In the genomic region with DNA sequence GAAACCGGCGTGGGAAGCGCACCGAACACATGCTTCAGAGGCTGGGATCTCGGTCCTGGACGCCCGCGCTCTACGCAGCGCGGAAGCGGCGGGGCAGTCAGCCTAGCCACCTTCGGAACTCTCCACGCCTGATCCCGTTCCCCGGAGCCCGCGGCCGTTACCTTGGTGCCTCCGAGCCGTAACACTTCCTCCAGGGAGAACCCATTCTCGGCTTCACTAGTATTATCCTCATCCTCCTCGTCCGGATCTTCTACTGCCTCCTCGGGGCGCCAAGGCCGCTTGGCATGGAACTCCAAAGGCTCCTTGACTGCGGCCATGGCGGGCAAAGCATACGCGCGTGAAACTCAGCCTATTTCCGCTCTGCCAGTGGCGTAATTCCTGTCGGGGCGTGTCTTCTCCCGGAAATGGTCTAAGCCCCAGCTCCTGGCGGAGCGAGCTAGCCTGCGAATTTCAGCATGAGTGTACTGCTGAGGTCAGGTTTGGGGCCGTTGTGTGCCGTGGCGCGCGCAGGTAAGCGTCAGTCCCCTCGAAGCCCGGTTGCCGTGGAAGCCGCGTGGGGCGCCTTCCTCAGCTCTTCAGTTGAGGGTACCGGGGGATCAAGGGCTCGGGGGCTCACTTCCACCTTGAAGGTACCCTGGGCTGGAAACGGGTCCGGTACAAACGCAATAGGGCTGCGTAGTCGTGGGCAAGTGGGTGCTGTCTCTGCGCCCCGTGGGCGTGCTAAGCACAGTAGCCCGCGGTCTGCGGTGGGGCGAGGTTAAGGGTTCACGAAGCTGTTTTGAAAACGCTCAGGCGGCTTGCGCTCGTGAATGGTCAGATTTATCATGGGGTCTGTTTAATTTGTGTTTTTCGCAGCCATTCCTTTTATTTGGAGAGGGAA, we compare ENCODE assay signal across 8 cellular contexts. TPM values are rescaled to one million over a fixed set of nuclear protein-coding genes. Genes with fewer than 3 reads are reported as not detected.
DNase-seq lines count a peak whose midpoint lies in the region; ATAC-seq and TF ChIP-seq lines count a peak whose summit lies in the region.

Gene CEBPZ (minus strand): TSS at position 346 of the 880 bp plus-strand sequence. CDS start 29 bp downstream, at position 317.
A gene with protein sequence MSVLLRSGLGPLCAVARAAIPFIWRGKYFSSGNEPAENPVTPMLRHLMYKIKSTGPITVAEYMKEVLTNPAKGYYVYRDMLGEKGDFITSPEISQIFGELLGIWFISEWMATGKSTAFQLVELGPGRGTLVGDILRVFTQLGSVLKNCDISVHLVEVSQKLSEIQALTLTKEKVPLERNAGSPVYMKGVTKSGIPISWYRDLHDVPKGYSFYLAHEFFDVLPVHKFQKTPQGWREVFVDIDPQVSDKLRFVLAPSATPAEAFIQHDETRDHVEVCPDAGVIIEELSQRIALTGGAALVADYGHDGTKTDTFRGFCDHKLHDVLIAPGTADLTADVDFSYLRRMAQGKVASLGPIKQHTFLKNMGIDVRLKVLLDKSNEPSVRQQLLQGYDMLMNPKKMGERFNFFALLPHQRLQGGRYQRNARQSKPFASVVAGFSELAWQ (plus strand): TSS at position 408 of the 880 bp plus-strand sequence. CDS start 48 bp downstream, at position 456.

- no peak for TF ChIP-seq CTCF in ascending aorta (IDR thresholded peaks at IDR 0.05)
- TF ChIP-seq CTCF in hepatocyte (IDR thresholded peaks at IDR 0.05; ENCODE audit: poor library complexity): no peak

- DNase-seq in NCI-H146 treated with DMSO at 0.1 percent for 48 hours (lab: John Stamatoyannopoulos, UW; ENCODE audit: unreplicated experiment) (peak; percentile 79), T-helper 2 cell (peak; percentile 56 to 93 (median 84)), ascending aorta (ENCODE audit: low spot score in 2 of 2) (peak; percentile 73 to 96), hepatocyte (ENCODE audit: low spot score) (peak; percentile 95), renal cortical epithelial cell (ENCODE audit: low read depth) (peak; percentile 93), cortex of kidney (lab: John Stamatoyannopoulos, UW) (no peak)

- H3K9me2 ChIP-seq in hepatocyte (replicated peaks; ENCODE audit: insufficient read depth): no peaks in the 10 kb centered on the region

- peaks cover 86% of the 10 kb centered on the region for H3K79me2 ChIP-seq in hepatocyte

- ATAC-seq in GM18498 (IDR thresholded peaks at IDR 0.05; ENCODE audit: unreplicated experiment): peak; percentile 97
- peak; percentile 94 for ATAC-seq in HG02884 (IDR thresholded peaks at IDR 0.05; ENCODE audit: unreplicated experiment)

- H3K27ac ChIP-seq in ascending aorta: peak within 1 kb of the TSS; percentile 81 to 94
- H3K27ac ChIP-seq in hepatocyte: peak within 1 kb of the TSS; percentile 96

- peaks cover 7 to 23% of the 10 kb centered on the region in 2 donors for H3K4me1 ChIP-seq in ascending aorta
- peaks cover 20% of the 10 kb centered on the region for H3K4me1 ChIP-seq in hepatocyte (ENCODE audit: insufficient read depth)

- H3K27me3 ChIP-seq in ascending aorta: no peaks in the 10 kb centered on the region
- H3K27me3 ChIP-seq in hepatocyte: no peaks in the 10 kb centered on the region

- WGBS in hepatocyte (ENCODE audit: low lambda C conversion rate, missing lambda C conversion rate): under 1% methylated on average over 73 of the region's 73 CpGs

- H4K20me1 ChIP-seq in hepatocyte (ENCODE audit: insufficient read depth, poor library complexity, severe bottlenecking): peaks cover 7% of the 10 kb centered on the region

- H3K36me3 ChIP-seq in ascending aorta (peaks cover 11 to 15% of the 10 kb centered on the region in 2 donors), hepatocyte (replicated peaks; ENCODE audit: insufficient read depth, low read depth) (no peaks in the 10 kb centered on the region)

- intact Hi-C loops in ascending aorta (cut with DNase I): loop anchor here (2.0 to 5.0 kb wide), 2 partner anchors 35 to 91 kb away; partner anchors contain the start of genes CEBPZOS and PRKD3

- H2AFZ ChIP-seq in hepatocyte: peak within 1 kb of the TSS; percentile 89

- H3K4me3 ChIP-seq in ascending aorta (peak within 1 kb of the TSS; percentile 87 to 95), hepatocyte (peak within 1 kb of the TSS; percentile 94)

- H3K4me2 ChIP-seq in hepatocyte: peak within 1 kb of the TSS; percentile 89

- H3K9me3 ChIP-seq in ascending aorta (no peaks in the 10 kb centered on the region), hepatocyte (ENCODE audit: low read depth) (no peaks in the 10 kb centered on the region)

RNA-seq across cellular contexts. Expression of gene CEBPZ, which starts in this region (rescaled TPM):
- total RNA-seq in ascending aorta (20.2 TPM), hepatocyte (40.3 and 49.7 TPM in 2 replicates), renal cortical epithelial cell (59.6 and 76.9 TPM in 2 replicates)
- 15.4 and 21.5 TPM in 2 replicates for polyA plus RNA-seq in hepatocyte

RNA-seq across cellular contexts. Expression of the second gene that starts in this region (rescaled TPM):
- total RNA-seq in ascending aorta: 3.8 TPM
- 14.7 and 17.7 TPM in 2 replicates for total RNA-seq in hepatocyte
- polyA plus RNA-seq in hepatocyte: 11.8 and 17.1 TPM in 2 replicates
- 14.9 and 17.3 TPM in 2 replicates for total RNA-seq in renal cortical epithelial cell
